In the genomic region with DNA sequence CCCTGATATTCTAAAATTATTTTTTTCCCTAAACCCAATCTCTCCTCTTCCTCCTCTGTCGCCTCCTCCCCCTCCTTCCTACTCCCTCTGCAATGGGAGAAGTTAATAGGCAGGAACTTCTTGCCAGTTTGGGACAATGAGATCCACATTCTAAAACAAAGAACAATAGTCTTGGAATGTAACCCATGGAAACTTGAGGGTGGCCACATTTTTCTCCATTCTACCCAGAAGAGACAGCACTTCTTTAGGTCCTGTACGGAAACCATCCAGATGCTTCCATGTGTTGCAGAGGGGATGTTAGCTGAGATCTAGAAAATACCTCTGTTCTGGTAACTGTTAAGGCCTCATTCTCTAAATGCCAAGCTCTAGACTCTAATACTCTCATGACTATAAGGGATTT, we compare ENCODE assay signal across 11 cellular contexts. TPM values are rescaled to one million over a fixed set of nuclear protein-coding genes. Genes with fewer than 3 reads are reported as not detected.
DNase-seq lines count a peak whose midpoint lies in the region; ATAC-seq and TF ChIP-seq lines count a peak whose summit lies in the region.
"Had no signal": no experiment of that assay in that cellular context is flagged by ENCODE, and none has a peak within 500 bp of the region (broad histone marks: within the 10 kb centered on the region; RNA-seq: fewer than 3 reads in every experiment).

No MANE protein-coding gene starts in this region.

- peaks cover 40% of the 10 kb centered on the region for H3K4me1 ChIP-seq in HUES64 (ENCODE audit: insufficient read depth, low read length)
- H3K4me1 ChIP-seq in right lobe of liver, result peaks cover 0 to 5% (median 0%) of the 10 kb centered on the region in 4 donors
- peaks cover 30 to 88% (median 61%) of the 10 kb centered on the region in 4 donors for H3K4me1 ChIP-seq in stomach

- H3K36me3 ChIP-seq in HUES64 (ENCODE audit: insufficient read depth, low read length), result peaks cover 38% of the 10 kb centered on the region
- no peaks in the 10 kb centered on the region for H3K36me3 ChIP-seq in right lobe of liver
- peaks cover 12 to 34% (median 21%) of the 10 kb centered on the region in 4 donors for H3K36me3 ChIP-seq in stomach

- ATAC-seq in right lobe of liver, result peak; percentile 9 to 42 (median 14)
- ATAC-seq in HG03139 (IDR thresholded peaks at IDR 0.05; ENCODE audit: unreplicated experiment), result no peak
- ATAC-seq: activated T-cell treated with anti-CD3 and anti-CD28 coated beads, Interleukin-2, amount 50 U/mL, for 72 hours had no signal

- peak; percentile 38 for DNase-seq in choroid plexus epithelial cell (ENCODE audit: low read depth)
- DNase-seq in right lobe of liver, result no peak
- DNase-seq in stomach, result no peak
- DNase-seq in medulla oblongata (ENCODE audit: extremely low spot score), result no peak
- no peak for DNase-seq in EL
- DNase-seq in LoVo (ENCODE audit: low spot score), result no peak
- DNase-seq: activated B cell treated with CpG ODN at 0.5 μM for 24 hours; activated T-cell treated with anti-CD3 and anti-CD28 coated beads, Interleukin-2, amount 50 U/mL, for 72 hours; NCI-H2029 treated with DMSO at 0.1 percent for 48 hours had no signal

- H3K4me3 ChIP-seq in HUES64 (ENCODE audit: low read length) (no peak overlapping the region; the same call in 1 of the 2 replicates), choroid plexus epithelial cell (ENCODE audit: low read depth, low read length) (no peak overlapping the region), right lobe of liver (no peak overlapping the region), stomach (no peak overlapping the region)

- TF ChIP-seq POLR2A in right lobe of liver (IDR thresholded peaks at IDR 0.05), result no peak
- TF ChIP-seq POLR2A in stomach (IDR thresholded peaks at IDR 0.05), result no peak

- WGBS in HUES64, result 76% methylated on average over 2 of the region's 2 CpGs
- 27% methylated on average over 2 of the region's 2 CpGs for WGBS in right lobe of liver (ENCODE audit: insufficient coverage, low coverage, low lambda C conversion rate, missing lambda C conversion rate)
- 62 to 75% (median 65%) methylated on average over 2 of the region's 2 CpGs for WGBS in stomach, 5 donors

- no peaks in the 10 kb centered on the region for H3K27me3 ChIP-seq in HUES64 (ENCODE audit: insufficient read depth, low read length)
- H3K27me3 ChIP-seq in right lobe of liver, result no peaks in the 10 kb centered on the region
- no peaks in the 10 kb centered on the region for H3K27me3 ChIP-seq in stomach

- H3K9me3 ChIP-seq in HUES64 (ENCODE audit: insufficient read depth, low read depth, low read length) (no peaks in the 10 kb centered on the region), right lobe of liver (no peaks in the 10 kb centered on the region), stomach (no peaks in the 10 kb centered on the region)

- TF ChIP-seq EP300 in stomach (IDR thresholded peaks at IDR 0.05), result no peak

- TF ChIP-seq CTCF in choroid plexus epithelial cell (conservative IDR thresholded peaks at IDR 0.05; ENCODE audit: low read depth, low read length) (no peak), right lobe of liver (IDR thresholded peaks at IDR 0.05) (no peak), stomach (IDR thresholded peaks at IDR 0.05) (no peak)

- no peak overlapping the region for H3K9ac ChIP-seq in HUES64 (ENCODE audit: low read depth, low read length)

- H3K27ac ChIP-seq in HUES64 (ENCODE audit: low read depth, low read length), result peak overlapping the region; percentile 70
- H3K27ac ChIP-seq in right lobe of liver, result peak overlapping the region; percentile 55 to 86 (median 57)
- peak overlapping the region in 4 of 5 donors; percentile 63 to 89 (median 82) for H3K27ac ChIP-seq in stomach

- intact Hi-C loops in right lobe of liver (cut with DNase I) (no loop called here), stomach (cut with DNase I; ENCODE audit: low total_unique reads) (no loop called here)

RNA-seq across cellular contexts. Expression of a gene that starts 10.0 kb away (rescaled TPM):
- 236 TPM for polyA plus RNA-seq in HUES64 (2013, experiment 1 of 2)
- 250 TPM for polyA plus RNA-seq in HUES64 (2013, experiment 2 of 2)
- total RNA-seq in right lobe of liver (100 to 1,000 TPM in 4 of 6 experiments, 10 to 100 TPM in 2; 62.2 to 277 (median 109) TPM), stomach (1,000 to 10,000 TPM in 1 of 5 donors, 100 to 1,000 TPM in 3, 10 to 100 TPM in 1; 36.2 to 1,348 (median 170) TPM)
- polyA plus RNA-seq in stomach, result 10 to 100 TPM; 80.9 to 87.7 (median 86.7) TPM
- total RNA-seq: activated B cell treated with CpG ODN at 0.5 μM for 24 hours; activated T-cell treated with anti-CD3 and anti-CD28 coated beads, Interleukin-2, amount 50 U/mL, for 72 hours had no signal
